Comparison of ENCODE assay signal across 8 cellular contexts in genomic region chr3:179015551-179016020, GRCh38. TPM values are rescaled to one million over a fixed set of nuclear protein-coding genes. Genes with fewer than 3 reads are reported as not detected.
A peak's percentile ranks its signal among the peaks of the same experiment; 100 is the strongest.
DNase-seq lines count a peak whose midpoint lies in the region; ATAC-seq and TF ChIP-seq lines count a peak whose summit lies in the region.

No MANE protein-coding gene starts in this region.

- intact Hi-C loops in uterus (cut with DNase I; ENCODE audit: low total_unique reads), result loop anchor here (10.0 kb wide), 1 partner anchor 299 kb away; no protein-coding TSS in a partner anchor

- peaks cover 0 to 5% (median 2%) of the 10 kb centered on the region in 3 donors for H3K36me3 Mint-ChIP-seq in naive thymus-derived CD8-positive, alpha-beta T cell

- ATAC-seq in GM19467 (IDR thresholded peaks at IDR 0.05; ENCODE audit: unreplicated experiment), result peak; percentile 76
- ATAC-seq in HG03521 (IDR thresholded peaks at IDR 0.05; ENCODE audit: unreplicated experiment), result peak; percentile 64
- peak; percentile 96 to 98 for ATAC-seq in naive thymus-derived CD8-positive, alpha-beta T cell

- POLR2A ChIA-PET in naive thymus-derived CD8-positive, alpha-beta T cell (lab: Charles Lee), result interaction anchor here (0.6 to 1.1 kb wide), 6 partner anchors 22 to 308 kb away, joined by 3 to 5 read pairs (median 3); partner anchors contain the start of genes ZMAT3 and ZNF639

- H3K27ac ChIP-seq in uterus, result no peak overlapping the region

- no peaks in the 10 kb centered on the region for H3K27me3 ChIP-seq in uterus

- H3K4me3 ChIP-seq in epithelial cell of esophagus (ENCODE audit: low read length), result no peak overlapping the region
- H3K4me3 ChIP-seq in uterus, result no peak overlapping the region

- H3K27me3 Mint-ChIP-seq in naive thymus-derived CD8-positive, alpha-beta T cell, result peaks cover 0 to 1% (median 0%) of the 10 kb centered on the region in 5 donors

- TF ChIP-seq CTCF in epithelial cell of esophagus (IDR thresholded peaks at IDR 0.05; ENCODE audit: insufficient read depth, low read depth, low read length, missing control alignments) (peak; percentile 83), uterus (IDR thresholded peaks at IDR 0.05) (peak; percentile 84 to 88 (median 87))

- no peak overlapping the region for H3K4me3 Mint-ChIP-seq in naive thymus-derived CD8-positive, alpha-beta T cell

- H3K36me3 ChIP-seq in uterus, result no peaks in the 10 kb centered on the region

- no peaks in the 10 kb centered on the region for H3K9me3 Mint-ChIP-seq in naive thymus-derived CD8-positive, alpha-beta T cell

- H3K4me1 Mint-ChIP-seq in naive thymus-derived CD8-positive, alpha-beta T cell, result peaks cover 5 to 29% (median 22%) of the 10 kb centered on the region in 4 donors

- H3K27ac Mint-ChIP-seq in naive thymus-derived CD8-positive, alpha-beta T cell, result peak overlapping the region in 2 of 10 donors; percentile 27 to 50

- H3K9me3 ChIP-seq in uterus, result no peaks in the 10 kb centered on the region

- TF ChIP-seq POLR2A in uterus (IDR thresholded peaks at IDR 0.05), result no peak

- DNase-seq in DMS79 (lab: John Stamatoyannopoulos, UW) (peak; percentile 44), NCI-H510A (lab: John Stamatoyannopoulos, UW) (peak; percentile 12), epithelial cell of esophagus (ENCODE audit: low read depth) (peak; percentile 79), uterus (peak; percentile 32 to 61)
- peak; percentile 47 to 78 for DNase-seq in activated CD4-positive, alpha-beta T cell treated with anti-CD3 and anti-CD28 coated beads for 4 hours
- DNase-seq in naive thymus-derived CD8-positive, alpha-beta T cell, result peak in 9 of 10 donors; percentile 32 to 85 (median 71)

- no peaks in the 10 kb centered on the region for H3K4me1 ChIP-seq in uterus

RNA-seq across cellular contexts. Expression of gene ZMAT3, which starts 56.0 kb away (rescaled TPM):
- 10 to 100 TPM; 17.7 to 22.8 TPM for total RNA-seq in naive thymus-derived CD8-positive, alpha-beta T cell
- 10 to 100 TPM; 15.1 to 16.3 (median 15.7) TPM for polyA plus RNA-seq in naive thymus-derived CD8-positive, alpha-beta T cell
- total RNA-seq in uterus, result 10 to 100 TPM in 3 of 4 donors, 1 to 10 TPM in 1; 9.4 to 24.4 (median 13.9) TPM

Comparison
In these comparisons a context has a peak if more than half of its experiments do, and no peak if none do; other contexts are left out.
1. DNase-seq: peak in every context shown above with its lines; median percentile 79 in epithelial cell of esophagus; 71 in naive thymus-derived CD8-positive, alpha-beta T cell; 62 in activated CD4-positive, alpha-beta T cell treated with anti-CD3 and anti-CD28 coated beads for 4 hours; 46 in uterus; 44 in DMS79; 12 in NCI-H510A.